In the genomic region with DNA sequence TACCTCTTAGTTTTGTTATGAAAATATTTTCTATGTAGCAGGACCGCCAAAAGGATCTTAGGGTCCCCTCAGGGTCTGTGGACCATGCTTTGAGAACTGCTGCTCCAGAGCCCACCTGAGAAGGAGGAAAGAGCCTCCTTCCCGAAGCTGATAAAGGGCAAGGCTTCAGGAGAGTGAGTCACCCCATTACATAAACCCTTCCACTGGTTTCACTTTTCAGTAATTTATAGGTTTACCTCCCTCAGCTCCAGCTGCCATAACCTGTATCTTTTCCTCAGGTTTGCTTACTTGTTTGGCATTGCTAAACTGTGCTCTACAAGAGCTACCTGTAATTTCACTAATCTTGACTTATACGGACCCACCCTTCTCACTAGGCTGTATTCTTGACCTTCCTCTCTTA, we compare ENCODE assay signal across 11 cellular contexts. TPM values are rescaled to one million over a fixed set of nuclear protein-coding genes. Genes with fewer than 3 reads are reported as not detected.
DNase-seq lines count a peak whose midpoint lies in the region; ATAC-seq and TF ChIP-seq lines count a peak whose summit lies in the region.
"Had no signal": no experiment of that assay in that cellular context is flagged by ENCODE, and none has a peak within 500 bp of the region (broad histone marks: within the 10 kb centered on the region; RNA-seq: fewer than 3 reads in every experiment).

No MANE protein-coding gene starts in this region.

- H3K27ac ChIP-seq in vagina (peak overlapping the region; percentile 37), sigmoid colon (no peak overlapping the region)
- H3K27ac ChIP-seq: cardiac muscle cell, neutrophil had no signal

- H3K4me3 Mint-ChIP-seq in activated naive CD8-positive, alpha-beta T cell treated with anti-CD3 and anti-CD28 coated beads, Interleukin-2, amount 50 U/mL, for 24 hours, result no peak overlapping the region
- no peak overlapping the region for H3K4me3 Mint-ChIP-seq in activated naive CD8-positive, alpha-beta T cell treated with anti-CD3 and anti-CD28 coated beads for 36 hours
- H3K4me3 Mint-ChIP-seq: activated CD4-positive, alpha-beta memory T cell treated with anti-CD3 and anti-CD28 coated beads for 36 hours had no signal

- no peak overlapping the region for H3K4me3 ChIP-seq in fibroblast of villous mesenchyme (ENCODE audit: low read depth, low read length)
- no peak overlapping the region for H3K4me3 ChIP-seq in vagina
- H3K4me3 ChIP-seq in sigmoid colon, result no peak overlapping the region
- H3K4me3 ChIP-seq: cardiac muscle cell had no signal

- H3K9me3 ChIP-seq in vagina, result no peaks in the 10 kb centered on the region
- H3K9me3 ChIP-seq in sigmoid colon, result no peaks in the 10 kb centered on the region
- H3K9me3 ChIP-seq: neutrophil had no signal

- ATAC-seq in activated naive CD8-positive, alpha-beta T cell treated with anti-CD3 and anti-CD28 coated beads, Interleukin-2, amount 50 U/mL, for 24 hours, result peak; percentile 43
- no peak for ATAC-seq in HG02678 (IDR thresholded peaks at IDR 0.05; ENCODE audit: unreplicated experiment)

- TF ChIP-seq CTCF in fibroblast of villous mesenchyme (IDR thresholded peaks at IDR 0.05; ENCODE audit: insufficient read depth, low read depth, low read length) (no peak), vagina (IDR thresholded peaks at IDR 0.05) (no peak), sigmoid colon (IDR thresholded peaks at IDR 0.05) (no peak)

- TF ChIP-seq POLR2A in vagina (IDR thresholded peaks at IDR 0.05), result no peak
- no peak for TF ChIP-seq POLR2A in sigmoid colon (IDR thresholded peaks at IDR 0.05)

- DNase-seq in activated naive CD8-positive, alpha-beta T cell treated with anti-CD3 and anti-CD28 coated beads, Interleukin-2, amount 50 U/mL, for 24 hours, result no peak
- DNase-seq in activated naive CD8-positive, alpha-beta T cell treated with anti-CD3 and anti-CD28 coated beads for 36 hours, result no peak
- peak; percentile 65 for DNase-seq in fibroblast of villous mesenchyme (ENCODE audit: low read depth)
- no peak for DNase-seq in vagina (ENCODE audit: extremely low spot score in 2 of 2)
- DNase-seq in sigmoid colon, result no peak
- DNase-seq: activated CD4-positive, alpha-beta memory T cell treated with anti-CD3 and anti-CD28 coated beads for 36 hours; NCI-H187 treated with DMSO at 0.1 percent for 48 hours; SIG-M5 had no signal

- no peaks in the 10 kb centered on the region for H3K9me3 Mint-ChIP-seq in activated naive CD8-positive, alpha-beta T cell treated with anti-CD3 and anti-CD28 coated beads, Interleukin-2, amount 50 U/mL, for 24 hours
- no peaks in the 10 kb centered on the region for H3K9me3 Mint-ChIP-seq in activated naive CD8-positive, alpha-beta T cell treated with anti-CD3 and anti-CD28 coated beads for 36 hours
- H3K9me3 Mint-ChIP-seq: activated CD4-positive, alpha-beta memory T cell treated with anti-CD3 and anti-CD28 coated beads for 36 hours had no signal

- intact Hi-C loops in vagina (cut with DNase I) (no loop called here), sigmoid colon (cut with DNase I) (no loop called here)

- peaks cover 18% of the 10 kb centered on the region for H3K4me1 Mint-ChIP-seq in activated naive CD8-positive, alpha-beta T cell treated with anti-CD3 and anti-CD28 coated beads, Interleukin-2, amount 50 U/mL, for 24 hours
- H3K4me1 Mint-ChIP-seq in activated naive CD8-positive, alpha-beta T cell treated with anti-CD3 and anti-CD28 coated beads for 36 hours, result peaks cover 13% of the 10 kb centered on the region

- peaks cover 20% of the 10 kb centered on the region for H3K36me3 Mint-ChIP-seq in activated naive CD8-positive, alpha-beta T cell treated with anti-CD3 and anti-CD28 coated beads, Interleukin-2, amount 50 U/mL, for 24 hours (ENCODE audit: low read depth)
- peaks cover 10% of the 10 kb centered on the region for H3K36me3 Mint-ChIP-seq in activated naive CD8-positive, alpha-beta T cell treated with anti-CD3 and anti-CD28 coated beads for 36 hours

- peaks cover 33% of the 10 kb centered on the region for H3K4me1 ChIP-seq in vagina
- peaks cover 0 to 7% (median 2%) of the 10 kb centered on the region in 4 donors for H3K4me1 ChIP-seq in sigmoid colon

- no peak overlapping the region for H3K27ac Mint-ChIP-seq in activated naive CD8-positive, alpha-beta T cell treated with anti-CD3 and anti-CD28 coated beads, Interleukin-2, amount 50 U/mL, for 24 hours
- no peak overlapping the region for H3K27ac Mint-ChIP-seq in activated naive CD8-positive, alpha-beta T cell treated with anti-CD3 and anti-CD28 coated beads for 36 hours
- H3K27ac Mint-ChIP-seq: activated CD4-positive, alpha-beta memory T cell treated with anti-CD3 and anti-CD28 coated beads for 36 hours had no signal

- H3K36me3 ChIP-seq in vagina (no peaks in the 10 kb centered on the region), sigmoid colon (no peaks in the 10 kb centered on the region)
- H3K36me3 ChIP-seq: neutrophil had no signal

- no peaks in the 10 kb centered on the region for H3K27me3 ChIP-seq in vagina
- H3K27me3 ChIP-seq in sigmoid colon, result no peaks in the 10 kb centered on the region
- H3K27me3 ChIP-seq: cardiac muscle cell, neutrophil had no signal

- TF ChIP-seq EP300 in sigmoid colon (IDR thresholded peaks at IDR 0.05), result no peak

- H3K27me3 Mint-ChIP-seq in activated naive CD8-positive, alpha-beta T cell treated with anti-CD3 and anti-CD28 coated beads, Interleukin-2, amount 50 U/mL, for 24 hours, result no peaks in the 10 kb centered on the region
- H3K27me3 Mint-ChIP-seq in activated naive CD8-positive, alpha-beta T cell treated with anti-CD3 and anti-CD28 coated beads for 36 hours, result no peaks in the 10 kb centered on the region
- H3K27me3 Mint-ChIP-seq: activated CD4-positive, alpha-beta memory T cell treated with anti-CD3 and anti-CD28 coated beads for 36 hours had no signal

- 41 to 77% methylated on average over 3 of the region's 3 CpGs for WGBS in sigmoid colon, 2 donors

RNA-seq across cellular contexts. Expression of gene TTLL4, which starts 6.6 kb away (rescaled TPM):
- 10 to 100 TPM; 34.2 to 36.7 TPM for total RNA-seq in activated naive CD8-positive, alpha-beta T cell treated with anti-CD3 and anti-CD28 coated beads for 36 hours
- total RNA-seq in fibroblast of villous mesenchyme, result 12.6 and 19.9 TPM in 2 replicates
- total RNA-seq in vagina, result 23.3 TPM
- total RNA-seq in sigmoid colon, result 10 to 100 TPM; 11.4 to 16.0 (median 12.5) TPM
- polyA plus RNA-seq in sigmoid colon, result 10 to 100 TPM in 1 of 3 donors, 1 to 10 TPM in 2; 6.0 to 15.1 (median 6.0) TPM

RNA-seq across cellular contexts. Expression of gene STK36, which starts 45.4 kb away (rescaled TPM):
- 10 to 100 TPM; 11.8 to 15.4 TPM for total RNA-seq in activated naive CD8-positive, alpha-beta T cell treated with anti-CD3 and anti-CD28 coated beads for 36 hours
- 23.7 and 23.8 TPM in 2 replicates for total RNA-seq in fibroblast of villous mesenchyme
- total RNA-seq in vagina, result 59.9 TPM
- total RNA-seq in sigmoid colon, result 10 to 100 TPM; 13.6 to 79.5 (median 27.0) TPM
- polyA plus RNA-seq in sigmoid colon, result 10 to 100 TPM in 1 of 3 donors, 1 to 10 TPM in 2; 3.9 to 15.8 (median 4.2) TPM

RNA-seq across cellular contexts. Expression of gene RNF25, which starts 45.5 kb away (rescaled TPM):
- 10 to 100 TPM; 27.2 to 29.8 TPM for total RNA-seq in activated naive CD8-positive, alpha-beta T cell treated with anti-CD3 and anti-CD28 coated beads for 36 hours
- total RNA-seq in fibroblast of villous mesenchyme (37.4 and 38.4 TPM in 2 replicates), vagina (25.5 TPM), sigmoid colon (10 to 100 TPM in 3 of 4 donors, 1 to 10 TPM in 1; 6.4 to 24.7 (median 21.9) TPM)
- 10 to 100 TPM; 11.6 to 19.2 (median 14.3) TPM for polyA plus RNA-seq in sigmoid colon

RNA-seq across cellular contexts. Expression of gene BCS1L, which starts 57.8 kb away (rescaled TPM):
- total RNA-seq in activated naive CD8-positive, alpha-beta T cell treated with anti-CD3 and anti-CD28 coated beads for 36 hours, result 10 to 100 TPM; 90.3 to 96.4 TPM
- total RNA-seq in fibroblast of villous mesenchyme (28.9 and 29.3 TPM in 2 replicates), vagina (28.5 TPM), sigmoid colon (10 to 100 TPM; 20.7 to 42.5 (median 25.2) TPM)
- polyA plus RNA-seq in sigmoid colon, result 10 to 100 TPM; 13.4 to 27.8 (median 20.4) TPM

RNA-seq across cellular contexts. Expression of gene ZNF142, which starts 57.8 kb away (rescaled TPM):
- total RNA-seq in activated naive CD8-positive, alpha-beta T cell treated with anti-CD3 and anti-CD28 coated beads for 36 hours, result 10 to 100 TPM; 55.2 to 55.4 TPM
- 14.7 and 14.8 TPM in 2 replicates for total RNA-seq in fibroblast of villous mesenchyme
- total RNA-seq in vagina, result 22.8 TPM
- total RNA-seq in sigmoid colon, result 10 to 100 TPM; 14.6 to 24.4 (median 19.5) TPM
- polyA plus RNA-seq in sigmoid colon, result 10 to 100 TPM in 1 of 3 donors, 1 to 10 TPM in 2; 1.6 to 10.2 (median 4.8) TPM
